In the genomic region with DNA sequence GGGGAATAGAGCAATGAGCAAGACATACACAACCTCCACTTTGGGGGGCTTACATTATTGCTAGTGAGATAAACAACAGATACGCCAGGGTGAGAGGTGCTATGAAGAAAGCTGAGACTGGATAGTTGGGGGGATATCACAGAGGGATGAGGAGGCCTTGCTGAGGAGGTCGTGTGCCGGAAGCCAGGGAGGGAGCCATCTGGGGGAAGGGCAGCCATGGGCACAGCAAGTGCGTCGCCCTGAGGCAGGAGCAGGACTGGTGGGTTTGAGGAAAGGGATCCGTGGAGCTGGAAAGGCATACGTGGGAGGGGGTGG, we compare ENCODE assay signal across 14 cellular contexts. TPM values are rescaled to one million over a fixed set of nuclear protein-coding genes. Genes with fewer than 3 reads are reported as not detected.
A peak's percentile ranks its signal among the peaks of the same experiment; 100 is the strongest.
DNase-seq lines count a peak whose midpoint lies in the region; ATAC-seq and TF ChIP-seq lines count a peak whose summit lies in the region.
"Had no signal": no experiment of that assay in that cellular context is flagged by ENCODE, and none has a peak within 500 bp of the region (broad histone marks: within the 10 kb centered on the region; RNA-seq: fewer than 3 reads in every experiment).

No MANE protein-coding gene starts in this region.

- H3K9me3 Mint-ChIP-seq in endothelial cell (ENCODE audit: unreplicated experiment) (no peaks in the 10 kb centered on the region), type B pancreatic cell (no peaks in the 10 kb centered on the region)

- H3K9me3 ChIP-seq in left ventricle myocardium inferior (replicated peaks): no peaks in the 10 kb centered on the region
- no peaks in the 10 kb centered on the region for H3K9me3 ChIP-seq in RWPE2 (ENCODE audit: severe bottlenecking)

- H3K27ac ChIP-seq in left ventricle myocardium inferior (replicated peaks) (no peak overlapping the region), RWPE2 (ENCODE audit: poor library complexity, severe bottlenecking) (peak overlapping the region; percentile 95)
- H3K27ac ChIP-seq: coronary artery had no signal

- H3K4me3 ChIP-seq in left ventricle myocardium inferior: no peak overlapping the region
- no peak overlapping the region for H3K4me3 ChIP-seq in RWPE2 (ENCODE audit: severe bottlenecking)

- peaks cover 46% of the 10 kb centered on the region for H3K4me1 Mint-ChIP-seq in endothelial cell (ENCODE audit: unreplicated experiment)
- H3K4me1 Mint-ChIP-seq in type B pancreatic cell (ENCODE audit: unreplicated experiment): peaks cover 23% of the 10 kb centered on the region

- H3K27ac Mint-ChIP-seq in endothelial cell (ENCODE audit: unreplicated experiment) (peak overlapping the region; percentile 15), type B pancreatic cell (peak overlapping the region; percentile 73)
- H3K27ac Mint-ChIP-seq: activated CD8-positive, alpha-beta memory T cell treated with anti-CD3 and anti-CD28 coated beads, Interleukin-2, amount 10 ng/mL, durations not matched to agents 7 days and 5 days had no signal

- TF ChIP-seq CTCF in left ventricle myocardium inferior (IDR thresholded peaks at IDR 0.05; ENCODE audit: borderline replicate concordance) (no peak), RWPE2 (IDR thresholded peaks at IDR 0.05; ENCODE audit: poor library complexity, severe bottlenecking) (no peak), endothelial cell (IDR thresholded peaks at IDR 0.05; ENCODE audit: unreplicated experiment) (no peak), type B pancreatic cell (conservative IDR thresholded peaks at IDR 0.05) (no peak)

- no peaks in the 10 kb centered on the region for H3K27me3 ChIP-seq in left ventricle myocardium inferior (ENCODE audit: low read depth)
- no peaks in the 10 kb centered on the region for H3K27me3 ChIP-seq in RWPE2 (ENCODE audit: insufficient read depth, poor library complexity, severe bottlenecking)

- H3K4me1 ChIP-seq in left ventricle myocardium inferior (peaks cover 43% of the 10 kb centered on the region), RWPE2 (ENCODE audit: insufficient read depth, poor library complexity, severe bottlenecking) (peaks cover 26% of the 10 kb centered on the region)

- H3K4me3 Mint-ChIP-seq in endothelial cell (ENCODE audit: unreplicated experiment) (peak overlapping the region; percentile 19), type B pancreatic cell (peak overlapping the region; percentile 57)

- ATAC-seq in RWPE2 (ENCODE audit: low read depth): no peak

- DNase-seq in cardiac septum (ENCODE audit: low spot score): peak; percentile 47
- no peak for DNase-seq in left ventricle myocardium inferior
- no peak for DNase-seq in RWPE2 (ENCODE audit: low spot score)
- no peak for DNase-seq in endothelial cell (ENCODE audit: low spot score)
- DNase-seq in type B pancreatic cell (ENCODE audit: extremely low spot score, unreplicated experiment): no peak
- no peak for DNase-seq in NCI-H2196 (lab: John Stamatoyannopoulos, UW; ENCODE audit: unreplicated experiment)
- DNase-seq in DMS79 (lab: John Stamatoyannopoulos, UW): no peak
- DNase-seq: activated CD8-positive, alpha-beta memory T cell treated with anti-CD3 and anti-CD28 coated beads, Interleukin-2, amount 10 ng/mL, durations not matched to agents 7 days and 5 days; AML-193; DND-41; NCI-H1694 treated with DMSO at 0.1 percent for 48 hours; NCI-H524 treated with DMSO at 0.1 percent for 48 hours; T1000 had no signal

- intact Hi-C loops in cardiac septum (cut with DNase I): no loop called here
- intact Hi-C loops in left ventricle myocardium inferior (cut with micrococcal nuclease): no loop called here

- H3K36me3 Mint-ChIP-seq in endothelial cell (ENCODE audit: low read depth, unreplicated experiment) (no peaks in the 10 kb centered on the region), type B pancreatic cell (no peaks in the 10 kb centered on the region)
- H3K36me3 Mint-ChIP-seq: activated CD8-positive, alpha-beta memory T cell treated with anti-CD3 and anti-CD28 coated beads, Interleukin-2, amount 10 ng/mL, durations not matched to agents 7 days and 5 days had no signal

- no peaks in the 10 kb centered on the region for H3K36me3 ChIP-seq in left ventricle myocardium inferior
- no peaks in the 10 kb centered on the region for H3K36me3 ChIP-seq in RWPE2 (ENCODE audit: low read depth)

- peaks cover 10% of the 10 kb centered on the region for H3K27me3 Mint-ChIP-seq in endothelial cell (ENCODE audit: unreplicated experiment)
- no peaks in the 10 kb centered on the region for H3K27me3 Mint-ChIP-seq in type B pancreatic cell

RNA-seq across cellular contexts. Expression of gene BAK1, which starts 12.2 kb away (rescaled TPM):
- total RNA-seq in cardiac septum (18.8 TPM), left ventricle myocardium inferior (19.7 TPM), endothelial cell (ENCODE audit: unreplicated experiment) (51.4 TPM), type B pancreatic cell (ENCODE audit: low replicate concordance) (27.3 and 37.0 TPM in 2 replicates)

RNA-seq across cellular contexts. Expression of gene ITPR3, which starts 28.9 kb away (rescaled TPM):
- total RNA-seq in cardiac septum (6.9 TPM), left ventricle myocardium inferior (5.6 TPM), endothelial cell (ENCODE audit: unreplicated experiment) (124 TPM), type B pancreatic cell (ENCODE audit: low replicate concordance) (24.6 and 56.1 TPM in 2 replicates)
